ENCODE assay signal across 1 cellular context in the genomic region with DNA sequence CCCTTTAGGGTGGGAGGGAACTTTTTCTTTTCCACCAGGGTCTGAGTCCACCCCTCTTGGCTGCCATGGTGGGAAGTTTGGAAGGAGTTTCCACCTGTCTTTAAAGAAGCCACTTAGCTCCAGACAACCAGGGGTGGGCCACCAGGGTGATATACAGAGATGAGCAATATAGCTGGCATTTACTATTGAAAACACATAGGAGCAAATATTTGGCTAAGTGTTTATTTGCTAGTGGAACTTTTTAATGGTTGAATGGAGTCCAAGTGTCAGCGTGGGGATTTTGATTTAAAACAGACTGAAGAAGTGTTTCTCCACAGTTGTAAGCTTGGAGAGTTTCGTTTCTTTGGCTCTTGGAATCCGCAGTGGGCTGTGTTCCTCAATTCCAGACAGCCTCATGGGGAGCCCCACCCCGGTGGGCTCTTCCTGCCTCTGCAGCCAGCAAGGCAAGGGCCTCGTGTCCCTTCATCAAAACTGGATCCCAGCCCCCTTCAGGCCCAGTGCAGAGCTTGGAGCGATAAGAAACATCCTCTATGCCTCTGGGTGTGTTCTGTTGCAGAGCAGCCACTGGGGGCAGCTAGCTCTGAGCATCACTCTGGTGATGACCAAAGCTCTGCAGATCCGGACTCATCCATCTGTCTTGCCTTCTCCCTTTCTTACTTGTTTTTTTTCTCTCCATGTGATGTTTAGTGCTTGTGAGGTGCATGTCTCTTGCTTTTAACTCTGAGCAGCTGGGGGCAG.
TF ChIP-seq lines count a peak whose summit lies in the region.

No MANE protein-coding gene starts in this region.

TF ChIP-seq in GM23338, 12 proteins besides CTCF, POLR2A, EP300 and RAD21 (continued from another document):
- TF ChIP-seq ZNF462 (CRISPR knock-in tag; IDR thresholded peaks at IDR 0.05): no peak
- TF ChIP-seq ETS1 (IDR thresholded peaks at IDR 0.05): no peak
- TF ChIP-seq ZNF114 (CRISPR knock-in tag; IDR thresholded peaks at IDR 0.05): no peak
